10 cellular contexts compared by ENCODE assay signal in genomic region chr2:12502759-12503158, GRCh38.
A peak's percentile ranks its signal among the peaks of the same experiment; 100 is the strongest.
DNase-seq lines count a peak whose midpoint lies in the region; ATAC-seq and TF ChIP-seq lines count a peak whose summit lies in the region.
"Had no signal": no experiment of that assay in that cellular context is flagged by ENCODE, and none has a peak within 500 bp of the region (broad histone marks: within the 10 kb centered on the region; RNA-seq: fewer than 3 reads in every experiment).

No MANE protein-coding gene starts in this region.

- peaks cover 72% of the 10 kb centered on the region for H3K4me1 Mint-ChIP-seq in CD14-positive monocyte
- peaks cover 99% of the 10 kb centered on the region for H3K4me1 Mint-ChIP-seq in activated T-cell treated with anti-CD3 and anti-CD28 coated beads, Interleukin-2, amount 50 U/mL, for 24 hours (ENCODE audit: low read depth)
- peaks cover 77 to 92% of the 10 kb centered on the region in 2 donors for H3K4me1 Mint-ChIP-seq in natural killer cell treated with Interleukin-12 subunit alpha and Interleukin-12 subunit beta and Interleukin-15 and Interleukin-18, amount 100 ng/mL, for 72 hours (ENCODE audit: low read depth in 2 of 2)

- TF ChIP-seq CTCF in CD14-positive monocyte (IDR thresholded peaks at IDR 0.05) = no peak
- no peak for TF ChIP-seq CTCF in foreskin keratinocyte (conservative IDR thresholded peaks at IDR 0.05)

- no peak for ATAC-seq in natural killer cell treated with Interleukin-12 subunit alpha and Interleukin-12 subunit beta and Interleukin-15 and Interleukin-18, amount 100 ng/mL, for 72 hours
- ATAC-seq in HG03571 (IDR thresholded peaks at IDR 0.05; ENCODE audit: unreplicated experiment) (no peak), foreskin keratinocyte (no peak)

- H3K36me3 Mint-ChIP-seq in CD14-positive monocyte = no peaks in the 10 kb centered on the region
- peaks cover 4% of the 10 kb centered on the region for H3K36me3 Mint-ChIP-seq in activated T-cell treated with anti-CD3 and anti-CD28 coated beads, Interleukin-2, amount 50 U/mL, for 24 hours (ENCODE audit: low read depth)
- no peaks in the 10 kb centered on the region for H3K36me3 Mint-ChIP-seq in natural killer cell treated with Interleukin-12 subunit alpha and Interleukin-12 subunit beta and Interleukin-15 and Interleukin-18, amount 100 ng/mL, for 72 hours

- H3K27ac Mint-ChIP-seq in CD14-positive monocyte = peak overlapping the region in 6 of 7 donors; percentile 24 to 80 (median 56)
- peak overlapping the region; percentile 86 for H3K27ac Mint-ChIP-seq in activated T-cell treated with anti-CD3 and anti-CD28 coated beads, Interleukin-2, amount 50 U/mL, for 24 hours
- H3K27ac Mint-ChIP-seq in natural killer cell treated with Interleukin-12 subunit alpha and Interleukin-12 subunit beta and Interleukin-15 and Interleukin-18, amount 100 ng/mL, for 72 hours = peak overlapping the region; percentile 66 to 75

- DNase-seq in CD14-positive monocyte (ENCODE audit: low spot score) (no peak), NCI-H774 (lab: John Stamatoyannopoulos, UW) (no peak), ACHN (no peak), foreskin keratinocyte (no peak)
- peak; percentile 61 for DNase-seq in activated T-cell treated with anti-CD3 and anti-CD28 coated beads, Interleukin-2, amount 50 U/mL, for 24 hours
- no peak for DNase-seq in natural killer cell treated with Interleukin-12 subunit alpha and Interleukin-12 subunit beta and Interleukin-15 and Interleukin-18, amount 100 ng/mL, for 72 hours (ENCODE audit: low spot score)
- DNase-seq: colonic mucosa, NCI-H2081 had no signal

- in situ Hi-C loops in ACHN (cut with HindIII; ENCODE audit: low pct_ligation_motif_present, low pct_unique_long_range_greater_than_20kb, low sequenced_read_pairs) = no loop called here

- H3K36me3 ChIP-seq in KOPT-K1 (ENCODE audit: insufficient read depth, low read length) = no peaks in the 10 kb centered on the region
- H3K36me3 ChIP-seq: colonic mucosa had no signal

- H3K4me3 Mint-ChIP-seq in CD14-positive monocyte = peak overlapping the region in 1 of 2 donors; percentile 35
- peak overlapping the region; percentile 11 for H3K4me3 Mint-ChIP-seq in activated T-cell treated with anti-CD3 and anti-CD28 coated beads, Interleukin-2, amount 50 U/mL, for 24 hours
- H3K4me3 Mint-ChIP-seq in natural killer cell treated with Interleukin-12 subunit alpha and Interleukin-12 subunit beta and Interleukin-15 and Interleukin-18, amount 100 ng/mL, for 72 hours = peak overlapping the region; percentile 21

- peaks cover 24% of the 10 kb centered on the region for H3K27me3 ChIP-seq in foreskin keratinocyte
- H3K27me3 ChIP-seq: colonic mucosa had no signal

- H3K4me1 ChIP-seq in foreskin keratinocyte = peaks cover 8% of the 10 kb centered on the region
- H3K4me1 ChIP-seq: colonic mucosa had no signal

- H3K9me3 Mint-ChIP-seq in CD14-positive monocyte = no peaks in the 10 kb centered on the region
- H3K9me3 Mint-ChIP-seq in activated T-cell treated with anti-CD3 and anti-CD28 coated beads, Interleukin-2, amount 50 U/mL, for 24 hours = peaks cover 6% of the 10 kb centered on the region
- H3K9me3 Mint-ChIP-seq in natural killer cell treated with Interleukin-12 subunit alpha and Interleukin-12 subunit beta and Interleukin-15 and Interleukin-18, amount 100 ng/mL, for 72 hours = no peaks in the 10 kb centered on the region

- peaks cover 0 to 3% (median 0%) of the 10 kb centered on the region in 3 donors for H3K27me3 Mint-ChIP-seq in CD14-positive monocyte (ENCODE audit: low read depth in 3 of 3)
- H3K27me3 Mint-ChIP-seq in activated T-cell treated with anti-CD3 and anti-CD28 coated beads, Interleukin-2, amount 50 U/mL, for 24 hours = no peaks in the 10 kb centered on the region
- H3K27me3 Mint-ChIP-seq in natural killer cell treated with Interleukin-12 subunit alpha and Interleukin-12 subunit beta and Interleukin-15 and Interleukin-18, amount 100 ng/mL, for 72 hours = no peaks in the 10 kb centered on the region

- H3K9me3 ChIP-seq in KOPT-K1 (ENCODE audit: insufficient read depth, low read length, poor library complexity, severe bottlenecking) = no peaks in the 10 kb centered on the region
- H3K9me3 ChIP-seq: colonic mucosa had no signal

- intact Hi-C loops in CD14-positive monocyte (cut with micrococcal nuclease) = loop anchor here in 1 of 2 donors (5.0 kb wide), 1 partner anchor 45 kb away; no protein-coding TSS in a partner anchor

- H3K27ac ChIP-seq in KOPT-K1 (ENCODE audit: low read depth, low read length, poor library complexity, severe bottlenecking) = peak overlapping the region; percentile 88
- H3K27ac ChIP-seq in foreskin keratinocyte = no peak overlapping the region
- H3K27ac ChIP-seq: colonic mucosa had no signal
